28 cellular contexts compared by ENCODE assay signal in genomic region chr4:52903273-52903672, GRCh38. TPM values are rescaled to one million over a fixed set of nuclear protein-coding genes. Genes with fewer than 3 reads are reported as not detected.
"Had no signal": no experiment of that assay in that cellular context is flagged by ENCODE, and none has a peak within 500 bp of the region (broad histone marks: within the 10 kb centered on the region; RNA-seq: fewer than 3 reads in every experiment).

No MANE protein-coding gene starts in this region.

- H3K9me3 ChIP-seq: ascending aorta had no signal

- H3K4me3 ChIP-seq: ascending aorta, cardiac muscle cell had no signal

- H3K4me1 ChIP-seq: ascending aorta had no signal

- DNase-seq: activated CD4-positive, alpha-beta T cell treated with anti-CD3 and anti-CD28 coated beads for 1 hour; activated CD4-positive, alpha-beta T cell treated with anti-CD3 and anti-CD28 coated beads for 48 hours; activated CD4-positive, CD25-positive, alpha-beta regulatory T cell; activated CD8-positive, alpha-beta T cell treated with anti-CD3 and anti-CD28 coated beads for 36 hours; activated gamma-delta T cell; activated naive CD4-positive, alpha-beta T cell treated with Interleukin-2 at 50 U/mL for 16 hours; activated naive CD8-positive, alpha-beta T cell treated with anti-CD3 and anti-CD28 coated beads, Interleukin-2, amount 10 ng/mL, durations not matched to agents 7 days and 5 days; activated T-cell treated with anti-CD3 and anti-CD28 coated beads, Interleukin-2, amount 50 U/mL, for 1 hour; amygdala; NCI-H1092; NCI-H146; NCI-H187; NCI-H2029 treated with DMSO at 0.1 percent for 48 hours; NCI-H2107; NCI-H2171; NCI-H510A; NCI-H526; NCI-H748 treated with DMSO at 0.1 percent for 48 hours; NK-92 treated with Interleukin-12 subunit alpha and Interleukin-12 subunit beta, amount 100 ng/mL, for 24 hours; OCI-M1; Right ventricle myocardium superior; SW 1271; T-helper 1 cell; T-helper 2 cell; T-helper 9 cell; WERI-Rb-1 had no signal

- ATAC-seq: activated CD8-positive, alpha-beta T cell treated with anti-CD3 and anti-CD28 coated beads for 36 hours had no signal

- H3K27ac ChIP-seq: ascending aorta, cardiac muscle cell, WERI-Rb-1 had no signal

- H3K27me3 ChIP-seq: ascending aorta, cardiac muscle cell had no signal

- H3K36me3 ChIP-seq: cardiac muscle cell, WERI-Rb-1 had no signal

RNA-seq across cellular contexts. Expression of gene RASL11B, which starts 41.2 kb away (rescaled TPM):
- total RNA-seq: ascending aorta had no signal
